ENCODE assay signal across 6 cellular contexts in genomic region chr11:119352857-119353260, GRCh38. TPM values are rescaled to one million over a fixed set of nuclear protein-coding genes. Genes with fewer than 3 reads are reported as not detected.
A peak's percentile ranks its signal among the peaks of the same experiment; 100 is the strongest.
DNase-seq lines count a peak whose midpoint lies in the region; ATAC-seq and TF ChIP-seq lines count a peak whose summit lies in the region.

No MANE protein-coding gene starts in this region.

- H3K36me3 Mint-ChIP-seq in brain, result peaks cover 6% of the 10 kb centered on the region
- peaks cover 4% of the 10 kb centered on the region for H3K36me3 Mint-ChIP-seq in neural progenitor cell
- H3K36me3 Mint-ChIP-seq in activated T-cell treated with anti-CD3 and anti-CD28 coated beads, Interleukin-2, amount 50 U/mL, for 4 hours (ENCODE audit: insufficient read depth), result no peaks in the 10 kb centered on the region

- H3K4me2 ChIP-seq in neural progenitor cell, result no peak overlapping the region

- no peak for TF ChIP-seq CTCF in brain (conservative IDR thresholded peaks at IDR 0.05)
- TF ChIP-seq CTCF in neural progenitor cell (IDR thresholded peaks at IDR 0.05), result no peak

- ATAC-seq in GM19467 (IDR thresholded peaks at IDR 0.05; ENCODE audit: unreplicated experiment), result no peak
- ATAC-seq in activated T-cell treated with anti-CD3 and anti-CD28 coated beads, Interleukin-2, amount 50 U/mL, for 4 hours, result no peak

- peaks cover 12% of the 10 kb centered on the region for H3F3A ChIP-seq in neural progenitor cell (ENCODE audit: low read depth)

- no peaks in the 10 kb centered on the region for H4K20me1 ChIP-seq in neural progenitor cell (ENCODE audit: low read depth)

- no peaks in the 10 kb centered on the region for H3K27me3 Mint-ChIP-seq in brain
- H3K27me3 Mint-ChIP-seq in neural progenitor cell (ENCODE audit: insufficient read depth, low read depth), result peaks cover 11% of the 10 kb centered on the region
- peaks cover 24% of the 10 kb centered on the region for H3K27me3 Mint-ChIP-seq in activated T-cell treated with anti-CD3 and anti-CD28 coated beads, Interleukin-2, amount 50 U/mL, for 4 hours (ENCODE audit: low read depth)

- DNase-seq in NCI-H1105 treated with DMSO at 0.1 percent for 48 hours (lab: John Stamatoyannopoulos, UW), result peak; percentile 96
- no peak for DNase-seq in neural progenitor cell (ENCODE audit: low spot score)
- DNase-seq in stimulated activated CD4-positive, alpha-beta T cell treated with anti-CD3 and anti-CD28 coated beads, Interleukin-1b, Interleukin-23, amount 100 ng/mL, for 48 hours, result no peak
- DNase-seq in activated T-cell treated with anti-CD3 and anti-CD28 coated beads, Interleukin-2, amount 50 U/mL, for 4 hours, result no peak

- H3K9me3 Mint-ChIP-seq in brain, result peaks cover 0 to 3% (median 0%) of the 10 kb centered on the region in 5 experiments
- peaks cover 3% of the 10 kb centered on the region for H3K9me3 Mint-ChIP-seq in neural progenitor cell
- H3K9me3 Mint-ChIP-seq in activated T-cell treated with anti-CD3 and anti-CD28 coated beads, Interleukin-2, amount 50 U/mL, for 4 hours, result no peaks in the 10 kb centered on the region

- no peaks in the 10 kb centered on the region for H3K9me3 ChIP-seq in neural progenitor cell (ENCODE audit: low read depth)

- H3K4me1 ChIP-seq in neural progenitor cell, result peaks cover 10% of the 10 kb centered on the region

- no peak overlapping the region for H2AFZ ChIP-seq in neural progenitor cell (replicated peaks)

- H3K4me3 ChIP-seq in neural progenitor cell, result no peak overlapping the region

- H3K9ac ChIP-seq in neural progenitor cell, result no peak overlapping the region

- no peak overlapping the region for H3K27ac ChIP-seq in neural progenitor cell

- H3K27me3 ChIP-seq in neural progenitor cell, result peaks cover 13% of the 10 kb centered on the region

- no peaks in the 10 kb centered on the region for H3K79me2 ChIP-seq in neural progenitor cell (ENCODE audit: low read depth)

- H3K4me3 Mint-ChIP-seq in brain (peak overlapping the region; percentile 7 to 53 (median 47)), neural progenitor cell (peak overlapping the region; percentile 24)
- H3K4me3 Mint-ChIP-seq in activated T-cell treated with anti-CD3 and anti-CD28 coated beads, Interleukin-2, amount 50 U/mL, for 4 hours, result no peak overlapping the region

- H3K4me1 Mint-ChIP-seq in brain, result peaks cover 55% of the 10 kb centered on the region
- H3K4me1 Mint-ChIP-seq in neural progenitor cell, result peaks cover 62% of the 10 kb centered on the region
- H3K4me1 Mint-ChIP-seq in activated T-cell treated with anti-CD3 and anti-CD28 coated beads, Interleukin-2, amount 50 U/mL, for 4 hours (ENCODE audit: low read depth), result peaks cover 7% of the 10 kb centered on the region

- no peaks in the 10 kb centered on the region for H3K36me3 ChIP-seq in neural progenitor cell

- H3K27ac Mint-ChIP-seq in brain (peak overlapping the region; percentile 80 to 90 (median 84)), neural progenitor cell (peak overlapping the region; percentile 75)

RNA-seq across cellular contexts. Expression of gene MFRP, which starts 6.4 kb away (rescaled TPM):
- not detected for polyA plus RNA-seq in brain (ENCODE audit: insufficient read depth, low read depth, low replicate concordance)
- total RNA-seq in neural progenitor cell (ENCODE audit: low replicate concordance), result not detected in 2 replicates
- total RNA-seq in activated T-cell treated with anti-CD3 and anti-CD28 coated beads, Interleukin-2, amount 50 U/mL, for 4 hours, result not detected

RNA-seq across cellular contexts. Expression of gene C1QTNF5, which starts 12.2 kb away (rescaled TPM):
- 13.2 TPM for polyA plus RNA-seq in brain (ENCODE audit: insufficient read depth, low read depth, low replicate concordance)
- 0.90 and 3.4 TPM in 2 replicates for total RNA-seq in neural progenitor cell (ENCODE audit: low replicate concordance)
- not detected for total RNA-seq in activated T-cell treated with anti-CD3 and anti-CD28 coated beads, Interleukin-2, amount 50 U/mL, for 4 hours

RNA-seq across cellular contexts. Expression of gene RNF26, which starts 18.5 kb away (rescaled TPM):
- 52.0 TPM for polyA plus RNA-seq in brain (ENCODE audit: insufficient read depth, low read depth, low replicate concordance)
- total RNA-seq in neural progenitor cell (ENCODE audit: low replicate concordance), result 17.1 and 48.2 TPM in 2 replicates
- total RNA-seq in activated T-cell treated with anti-CD3 and anti-CD28 coated beads, Interleukin-2, amount 50 U/mL, for 4 hours, result 10 to 100 TPM; 18.6 to 20.7 (median 18.9) TPM

RNA-seq across cellular contexts. Expression of gene USP2, which starts 28.6 kb away (rescaled TPM):
- polyA plus RNA-seq in brain (ENCODE audit: insufficient read depth, low read depth, low replicate concordance), result 10.1 TPM
- 2.1 and 2.6 TPM in 2 replicates for total RNA-seq in neural progenitor cell (ENCODE audit: low replicate concordance)
- under 1 TPM; 0.19 to 0.53 (median 0.37) TPM for total RNA-seq in activated T-cell treated with anti-CD3 and anti-CD28 coated beads, Interleukin-2, amount 50 U/mL, for 4 hours

RNA-seq across cellular contexts. Expression of gene MCAM, which starts 35.9 kb away (rescaled TPM):
- 58.3 TPM for polyA plus RNA-seq in brain (ENCODE audit: insufficient read depth, low read depth, low replicate concordance)
- total RNA-seq in neural progenitor cell (ENCODE audit: low replicate concordance), result 23.3 and 28.2 TPM in 2 replicates
- total RNA-seq in activated T-cell treated with anti-CD3 and anti-CD28 coated beads, Interleukin-2, amount 50 U/mL, for 4 hours, result 1 to 10 TPM in 2 of 3 donors, under 1 TPM in 1; 0.96 to 3.2 (median 2.1) TPM
